16 cellular contexts compared by ENCODE assay signal in genomic region chr12:102023343-102023930, GRCh38. TPM values are rescaled to one million over a fixed set of nuclear protein-coding genes. Genes with fewer than 3 reads are reported as not detected.
DNase-seq lines count a peak whose midpoint lies in the region; ATAC-seq and TF ChIP-seq lines count a peak whose summit lies in the region.
"Had no signal": no experiment of that assay in that cellular context is flagged by ENCODE, and none has a peak within 500 bp of the region (broad histone marks: within the 10 kb centered on the region; RNA-seq: fewer than 3 reads in every experiment).

No MANE protein-coding gene starts in this region.

- no peaks in the 10 kb centered on the region for H4K20me1 ChIP-seq in OCI-LY7 (ENCODE audit: insufficient read depth, low read length)

- no peaks in the 10 kb centered on the region for H3K27me3 ChIP-seq in right atrium auricular region

- H3K9me3 ChIP-seq in OCI-LY7 (ENCODE audit: low read length) (no peaks in the 10 kb centered on the region), right atrium auricular region (no peaks in the 10 kb centered on the region)

- CTCF ChIA-PET in OCI-LY7 (lab: Charles Lee; ENCODE audit: unreplicated experiment), result interaction anchor here (1.2 kb wide), 1 partner anchor 13 kb away, joined by 4 read pairs; no protein-coding TSS in a partner anchor

- H3K4me1 ChIP-seq in OCI-LY7 (ENCODE audit: insufficient read depth, low read length, poor library complexity, severe bottlenecking), result no peaks in the 10 kb centered on the region
- H3K4me1 ChIP-seq in right atrium auricular region, result no peaks in the 10 kb centered on the region

- TF ChIP-seq CTCF in AG10803 (conservative IDR thresholded peaks at IDR 0.05; ENCODE audit: low read length) (no peak), LNCaP clone FGC (IDR thresholded peaks at IDR 0.05; ENCODE audit: control insufficient read depth, extremely low read depth, insufficient read depth) (no peak), OCI-LY7 (conservative IDR thresholded peaks at IDR 0.05; ENCODE audit: low read length) (no peak), right atrium auricular region (IDR thresholded peaks at IDR 0.05) (no peak)

- BruUV-seq in OCI-LY7 (replicated peaks; lab: Mats Ljungman, UMichigan), result no TSS peak

- DNase-seq in AG10803 (ENCODE audit: low read depth) (peak; percentile 74), LNCaP clone FGC (ENCODE audit: low read depth) (peak; percentile 58), fibroblast of gingiva (ENCODE audit: low read depth) (peak; percentile 89), non-pigmented ciliary epithelial cell (ENCODE audit: low read depth) (peak; percentile 8), OCI-LY7 (ENCODE audit: low spot score) (no peak), Kasumi-1 (lab: John Stamatoyannopoulos, UW) (no peak), right atrium auricular region (ENCODE audit: low spot score) (no peak)
- DNase-seq: activated CD8-positive, alpha-beta memory T cell treated with anti-CD3 and anti-CD28 coated beads for 24 hours; activated naive CD4-positive, alpha-beta T cell; CD4-positive, alpha-beta memory T cell; midbrain; NCI-H1436; NCI-H524 treated with DMSO at 0.1 percent for 48 hours; Right ventricle myocardium superior had no signal

- POLR2A ChIA-PET in OCI-LY7 (lab: Charles Lee), result interaction anchor here (1.0 to 1.4 kb wide), 3 partner anchors 8 to 11 kb away, joined by 3 to 5 read pairs (median 3); no protein-coding TSS in a partner anchor

- intact Hi-C loops in OCI-LY7 (cut with micrococcal nuclease; ENCODE audit: unreplicated experiment), result no loop called here

- no peak for ATAC-seq in HG02642 (IDR thresholded peaks at IDR 0.05; ENCODE audit: poor library complexity, unreplicated experiment)
- ATAC-seq: stimulated activated effector memory CD8-positive, alpha-beta T cell treated with anti-CD3 and anti-CD28 coated beads, Interleukin-12 subunit alpha, Interleukin-12 subunit beta, amount 100 ng/mL, for 72 hours had no signal

- no peaks in the 10 kb centered on the region for H3K79me2 ChIP-seq in OCI-LY7 (ENCODE audit: insufficient read depth, low read depth, low read length)

- peaks cover 9% of the 10 kb centered on the region; the same call in 1 of the 2 replicates for H3K36me3 ChIP-seq in OCI-LY7 (ENCODE audit: insufficient read depth, low read length)
- peaks cover 10% of the 10 kb centered on the region for H3K36me3 ChIP-seq in right atrium auricular region

- no peak overlapping the region for H3K4me2 ChIP-seq in OCI-LY7 (ENCODE audit: low read length)

- H3K27ac ChIP-seq in OCI-LY7 (ENCODE audit: low read depth, low read length, poor library complexity, severe bottlenecking) (no peak overlapping the region), right atrium auricular region (no peak overlapping the region)

- H3K9me2 ChIP-seq in OCI-LY7 (ENCODE audit: insufficient read depth, low read length), result no peaks in the 10 kb centered on the region

- H3K4me3 ChIP-seq in AG10803 (ENCODE audit: low read length) (no peak overlapping the region), LNCaP clone FGC (ENCODE audit: low read depth, low read length) (no peak overlapping the region), OCI-LY7 (ENCODE audit: low read depth, low read length, poor library complexity, severe bottlenecking) (no peak overlapping the region), right atrium auricular region (no peak overlapping the region)

- no peak overlapping the region for H2AFZ ChIP-seq in OCI-LY7 (ENCODE audit: low read length)

RNA-seq across cellular contexts. Expression of gene WASHC3, which starts 38.4 kb away (rescaled TPM):
- total RNA-seq in OCI-LY7 (2014; rRNA removed; shearing (Covaris generic)), result 28.4 and 29.2 TPM in 2 replicates
- total RNA-seq in OCI-LY7 (2022) (33.3 and 34.4 TPM in 2 replicates), right atrium auricular region (10 to 100 TPM; 44.1 to 52.6 TPM)

Comparison
In these comparisons a context has a peak if more than half of its experiments do, and no peak if none do; other contexts are left out.
1. DNase-seq: peak in AG10803 (single experiment), LNCaP clone FGC (single experiment), fibroblast of gingiva (single experiment) and non-pigmented ciliary epithelial cell (single experiment); none in OCI-LY7 (single experiment), Kasumi-1 (0 of 2) and right atrium auricular region (single experiment).